9 cellular contexts compared by ENCODE assay signal in the genomic region with DNA sequence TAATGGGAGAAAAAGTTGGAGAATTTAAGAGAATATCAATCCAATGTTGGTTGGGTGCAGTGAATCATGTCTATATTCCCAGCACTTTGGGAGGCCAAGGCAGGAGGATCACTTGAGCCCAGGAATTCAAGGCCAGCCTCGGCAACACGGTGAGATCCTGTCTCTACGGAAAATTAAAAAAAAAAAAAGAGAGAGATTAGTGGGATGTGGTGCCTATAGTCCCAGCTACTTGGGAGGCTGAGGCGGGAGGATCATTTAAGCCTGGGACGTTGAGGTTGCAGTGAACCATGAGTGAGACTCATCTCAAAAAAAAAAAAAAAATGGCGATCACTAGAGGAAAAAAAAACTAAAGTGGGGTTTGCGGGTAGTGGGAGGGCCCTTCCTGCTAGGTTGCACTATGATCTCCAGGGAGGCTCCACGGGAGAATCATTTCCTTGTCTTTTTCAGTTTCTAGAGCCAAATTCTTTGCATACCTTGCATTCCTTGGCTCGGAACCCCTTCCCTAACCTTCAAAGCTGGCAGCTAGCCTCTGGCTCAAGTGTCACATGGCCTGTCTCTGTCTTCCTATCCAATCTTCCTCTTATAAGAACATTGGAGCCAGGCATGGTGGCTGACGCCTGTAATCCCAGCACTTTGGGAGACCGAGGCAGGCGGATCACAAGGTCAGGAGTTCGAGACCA. TPM values are rescaled to one million over a fixed set of nuclear protein-coding genes. Genes with fewer than 3 reads are reported as not detected.
DNase-seq lines count a peak whose midpoint lies in the region; ATAC-seq, FAIRE-seq and TF ChIP-seq lines count a peak whose summit lies in the region.
"Had no signal": no experiment of that assay in that cellular context is flagged by ENCODE, and none has a peak within 500 bp of the region (broad histone marks: within the 10 kb centered on the region; RNA-seq: fewer than 3 reads in every experiment).

No MANE protein-coding gene starts in this region.

- peak overlapping the region; percentile 90; the same call in 1 of the 2 replicates for H2AK5ac ChIP-seq in H1 (ENCODE audit: low read depth, low read length)

- H2BK5ac ChIP-seq in H1 (ENCODE audit: low read depth, low read length) = peak overlapping the region; percentile 32; the same call in 1 of the 2 replicates

- POLR2A ChIA-PET in AG04449 (lab: Yijun Ruan, JAX) (no interaction called here), H1 (lab: Charles Lee; ENCODE audit: partially characterized antibody) (interaction anchor here (0.6 to 2.7 kb wide), 5 partner anchors 10 to 190 kb away, joined by 3 to 6 read pairs (median 3); no protein-coding TSS in a partner anchor)

- TF ChIP-seq RAD21 in H1 (IDR thresholded peaks at IDR 0.05 in 1 of 2, conservative IDR thresholded peaks at IDR 0.05 in 1 of 2; ENCODE audit: low read depth in 2 of 2, low read length in 2 of 2) = no peak

- no peak for TF ChIP-seq POLR2A in H1 (IDR thresholded peaks at IDR 0.05; ENCODE audit: control extremely low read depth in 1 of 2, low read depth in 2 of 2, low read length in 2 of 2)

- H4K8ac ChIP-seq in H1 (ENCODE audit: extremely low read depth, insufficient read depth, low read length) = no peak overlapping the region

- no peak overlapping the region for H2BK15ac ChIP-seq in H1 (ENCODE audit: low read length)

- intact Hi-C loops in lower lobe of right lung (cut with DNase I) = no loop called here

- peak overlapping the region; percentile 71; the same call in 1 of the 2 replicates for H2BK12ac ChIP-seq in H1 (ENCODE audit: low read depth, low read length)

- peak in 1 of 2 experiments; percentile 79; a peak in 1 of 3 replicates for TF ChIP-seq EP300 in H1 (IDR thresholded peaks at IDR 0.05; ENCODE audit: borderline replicate concordance in 1 of 2, low read depth in 2 of 2, low read length in 2 of 2)

- H2BK120ac ChIP-seq in H1 (replicated peaks; ENCODE audit: low read depth, low read length) = no peak overlapping the region

- CTCF ChIA-PET in AG04449 (lab: Yijun Ruan, JAX) (interaction anchor here (1.1 to 2.4 kb wide), 5 partner anchors 26 to 110 kb away, joined by 6 to 10 read pairs (median 6); partner anchors contain the start of gene PPP1R13L), H1 (lab: Charles Lee; ENCODE audit: partially characterized antibody) (interaction anchor here (0.6 to 7.9 kb wide), 5 partner anchors 26 to 153 kb away, joined by 3 to 57 read pairs (median 4); partner anchors contain the start of gene PPP1R13L)

- H3K23ac ChIP-seq in H1 (ENCODE audit: insufficient read length) = no peak overlapping the region

- H3K4me3 ChIP-seq in AG04449 (ENCODE audit: low read depth, low read length) (no peak overlapping the region), H1 (ENCODE audit: extremely low read depth in 1 of 4, insufficient read depth in 2 of 4, low read depth in 3 of 4, low read length in 4 of 4) (no peak overlapping the region; a peak in 1 of 8 replicates), lower lobe of right lung (no peak overlapping the region)

- peaks cover 2% of the 10 kb centered on the region; the same call in 1 of the 2 replicates for H3K23me2 ChIP-seq in H1 (ENCODE audit: low read depth, low read length)

- H3K9ac ChIP-seq in H1 (replicated peaks in 1 of 4; ENCODE audit: extremely low read depth in 1 of 4, low read depth in 3 of 4, low read length in 3 of 4) = no peak overlapping the region

- H3K4me1 ChIP-seq in H1 (replicated peaks in 1 of 4; ENCODE audit: control insufficient read depth in 3 of 4, insufficient read depth in 4 of 4, low read length in 3 of 4) = no peaks in the 10 kb centered on the region
- peaks cover 9% of the 10 kb centered on the region for H3K4me1 ChIP-seq in lower lobe of right lung

- no peak overlapping the region for H3K56ac ChIP-seq in H1 (replicated peaks; ENCODE audit: insufficient read length, low read depth, low read length)

- H3K79me2 ChIP-seq in H1 (ENCODE audit: control insufficient read depth in 1 of 2, insufficient read depth in 2 of 2, low read length in 2 of 2) = no peaks in the 10 kb centered on the region

- DNase-seq in AG04449 (ENCODE audit: low read depth, low spot score) = peak; percentile 86
- DNase-seq in LHCN-M2 (ENCODE audit: low read depth) = peak; percentile 94
- DNase-seq in H1 (ENCODE audit: low read depth in 1 of 2, low spot score in 2 of 2) = peak in 1 of 2 experiments; percentile 60
- no peak for DNase-seq in lower lobe of right lung
- no peak for DNase-seq in midbrain (lab: John Stamatoyannopoulos, UW)
- DNase-seq in RPMI8226 = no peak

- ATAC-seq in lower lobe of right lung (peak; percentile 27 to 62), GM18498 (IDR thresholded peaks at IDR 0.05; ENCODE audit: unreplicated experiment) (no peak), GM21528 (IDR thresholded peaks at IDR 0.05; ENCODE audit: low FRiP score, unreplicated experiment) (no peak)

- no peak overlapping the region for H3K4ac ChIP-seq in H1 (replicated peaks; ENCODE audit: insufficient read length, low read depth, low read length)

- H3K79me1 ChIP-seq in H1 (ENCODE audit: low read depth, low read length) = no peaks in the 10 kb centered on the region

- H3K18ac ChIP-seq in H1 (ENCODE audit: extremely low read depth, low read length) = peak overlapping the region; percentile 78

- no peak overlapping the region for H2BK20ac ChIP-seq in H1 (ENCODE audit: low read length)

- no peak overlapping the region for H3K14ac ChIP-seq in H1 (ENCODE audit: insufficient read length)

- no peaks in the 10 kb centered on the region for H3K27me3 ChIP-seq in H1 (replicated peaks in 1 of 4; ENCODE audit: control insufficient read depth in 3 of 4, extremely low read depth in 1 of 4, insufficient read depth in 3 of 4, low read length in 3 of 4)
- no peaks in the 10 kb centered on the region for H3K27me3 ChIP-seq in lower lobe of right lung (ENCODE audit: low read depth)

- TF ChIP-seq CTCF in AG04449 (IDR thresholded peaks at IDR 0.05; ENCODE audit: insufficient read depth, low read length, missing control alignments) (no peak), H1 (IDR thresholded peaks at IDR 0.05; ENCODE audit: control extremely low read depth in 1 of 3, insufficient read depth in 1 of 3, low read depth in 1 of 3, low read length in 3 of 3) (no peak), lower lobe of right lung (IDR thresholded peaks at IDR 0.05) (no peak)

- peak overlapping the region; percentile 27 for H4K5ac ChIP-seq in H1 (ENCODE audit: insufficient read length, low read depth, low read length)

- FAIRE-seq in H1 (lab: Jason Lieb, UNC) = peak; percentile 95

- no peak overlapping the region for H4K91ac ChIP-seq in H1 (replicated peaks; ENCODE audit: insufficient read length, low read length)

- WGBS in H1 (ENCODE audit: extremely low coverage in 1 of 2, insufficient coverage in 1 of 2, insufficient read length in 1 of 2, insufficient replicate concordance in 2 of 2, low coverage in 1 of 2, low lambda C conversion rate in 2 of 2, missing lambda C conversion rate in 1 of 2), 2 experiments = 52% methylated on average over 13 of the region's 13 CpGs; no CpG with 5 or more reads in 1 of the 2 experiments

- peak overlapping the region in 1 of 2 experiments; percentile 34; a peak in 1 of 4 replicates for H3K4me2 ChIP-seq in H1 (ENCODE audit: insufficient read depth in 1 of 2, low read depth in 2 of 2, low read length in 2 of 2)

- H3K27ac ChIP-seq in H1 (ENCODE audit: low read depth, low read length) = peak overlapping the region; percentile 41; the same call in 1 of the 2 replicates
- H3K27ac ChIP-seq in lower lobe of right lung = no peak overlapping the region

- H3K9me3 ChIP-seq in H1 (ENCODE audit: insufficient read depth in 2 of 2, low read depth in 1 of 2, low read length in 1 of 2) (no peaks in the 10 kb centered on the region), lower lobe of right lung (no peaks in the 10 kb centered on the region)

- H4K20me1 ChIP-seq in H1 (replicated peaks in 1 of 2; ENCODE audit: control insufficient read depth in 1 of 2, insufficient read depth in 2 of 2, low read length in 2 of 2) = no peaks in the 10 kb centered on the region

- H2AFZ ChIP-seq in H1 (ENCODE audit: low read length) = no peak overlapping the region

- H3K36me3 ChIP-seq in H1 (ENCODE audit: control insufficient read depth in 2 of 4, insufficient read depth in 4 of 4, low read length in 3 of 4) = no peaks in the 10 kb centered on the region
- no peaks in the 10 kb centered on the region for H3K36me3 ChIP-seq in lower lobe of right lung

RNA-seq across cellular contexts. Expression of gene ERCC2, which starts 5.8 kb away (rescaled TPM):
- total RNA-seq in LHCN-M2 (2014; rRNA removed) (29.2 and 30.6 TPM in 2 replicates), lower lobe of right lung (14.0 TPM)
- polyA plus RNA-seq in LHCN-M2 (2012) = 51.0 TPM
- total RNA-seq in H1 (2021; fragmentation: NEBNext Ultra II Directional; extraction: Animal tissue kit (Norgen Biotek cat#: 25700)) = 93.4 and 107 TPM in 2 replicates
- 117 and 197 TPM in 2 replicates for polyA plus RNA-seq in H1 (2011; rRNA removed)
- polyA plus RNA-seq in H1 (2011; cell fraction: cytosol; rRNA removed) = 88.3 TPM
- polyA plus RNA-seq in H1 (2011; cell fraction: nucleus; rRNA removed) = 444 TPM
- polyA plus RNA-seq in H1 (2012, experiment 1 of 2) = 88.6 to 99.0 TPM (median 95.0 TPM) in 4 replicates
- 70.3 TPM for polyA plus RNA-seq in H1 (2012, experiment 2 of 2)
- polyA plus RNA-seq in H1 (2013, experiment 1 of 2) = 71.7 TPM
- polyA plus RNA-seq in H1 (2013, experiment 2 of 2) = 65.8 TPM
- 136 and 156 TPM in 2 replicates for polyA minus RNA-seq in H1 (2011; rRNA and poly(A)+ RNA removed)
- polyA minus RNA-seq in H1 (2011; cell fraction: cytosol; rRNA and poly(A)+ RNA removed) = 49.8 TPM
- polyA minus RNA-seq in H1 (2011; cell fraction: nucleus; rRNA and poly(A)+ RNA removed) = 65.9 TPM

RNA-seq across cellular contexts. Expression of gene PPP1R13L, which starts 28.7 kb away (rescaled TPM):
- total RNA-seq in LHCN-M2 (2014; rRNA removed) (0.64 and 0.92 TPM in 2 replicates), lower lobe of right lung (43.8 TPM)
- 3.8 TPM for polyA plus RNA-seq in LHCN-M2 (2012)
- 15.3 and 18.4 TPM in 2 replicates for total RNA-seq in H1 (2021; fragmentation: NEBNext Ultra II Directional; extraction: Animal tissue kit (Norgen Biotek cat#: 25700))
- 9.1 and 20.4 TPM in 2 replicates for polyA plus RNA-seq in H1 (2011; rRNA removed)
- 12.5 TPM for polyA plus RNA-seq in H1 (2011; cell fraction: cytosol; rRNA removed)
- polyA plus RNA-seq in H1 (2011; cell fraction: nucleus; rRNA removed) = 39.1 TPM
- polyA plus RNA-seq in H1 (2012, experiment 1 of 2) = 25.0 to 32.4 TPM (median 29.9 TPM) in 4 replicates
- polyA plus RNA-seq in H1 (2012, experiment 2 of 2) = 28.1 TPM
- 35.0 TPM for polyA plus RNA-seq in H1 (2013, experiment 1 of 2)
- polyA plus RNA-seq in H1 (2013, experiment 2 of 2) = 27.2 TPM
- 4.3 and 7.5 TPM in 2 replicates for polyA minus RNA-seq in H1 (2011; rRNA and poly(A)+ RNA removed)
- 19.8 TPM for polyA minus RNA-seq in H1 (2011; cell fraction: cytosol; rRNA and poly(A)+ RNA removed)
- 12.2 TPM for polyA minus RNA-seq in H1 (2011; cell fraction: nucleus; rRNA and poly(A)+ RNA removed)

RNA-seq across cellular contexts. Expression of gene POLR1G, which starts 30.3 kb away (rescaled TPM):
- total RNA-seq in LHCN-M2 (2014; rRNA removed) = 21.4 and 24.6 TPM in 2 replicates
- polyA plus RNA-seq in LHCN-M2 (2012) = 10.0 TPM
- total RNA-seq in H1 (2021; fragmentation: NEBNext Ultra II Directional; extraction: Animal tissue kit (Norgen Biotek cat#: 25700)) = 34.8 and 38.0 TPM in 2 replicates
- polyA plus RNA-seq in H1 (2011; rRNA removed) = 16.8 and 18.4 TPM in 2 replicates
- polyA plus RNA-seq in H1 (2011; cell fraction: cytosol; rRNA removed) = 16.6 TPM
- 10.3 TPM for polyA plus RNA-seq in H1 (2011; cell fraction: nucleus; rRNA removed)
- 20.0 to 27.9 TPM (median 23.6 TPM) in 4 replicates for polyA plus RNA-seq in H1 (2012, experiment 1 of 2)
- polyA plus RNA-seq in H1 (2012, experiment 2 of 2) = 18.3 TPM
- polyA plus RNA-seq in H1 (2013, experiment 1 of 2) = 42.2 TPM
- polyA plus RNA-seq in H1 (2013, experiment 2 of 2) = 43.6 TPM
- polyA minus RNA-seq in H1 (2011; rRNA and poly(A)+ RNA removed) = 8.2 and 8.3 TPM in 2 replicates
- 21.5 TPM for polyA minus RNA-seq in H1 (2011; cell fraction: cytosol; rRNA and poly(A)+ RNA removed)
- 14.5 TPM for polyA minus RNA-seq in H1 (2011; cell fraction: nucleus; rRNA and poly(A)+ RNA removed)
- 4.5 TPM for total RNA-seq in lower lobe of right lung

RNA-seq across cellular contexts. Expression of gene KLC3, which starts 35.6 kb away (rescaled TPM):
- total RNA-seq in LHCN-M2 (2014; rRNA removed) (not detected in 2 replicates), lower lobe of right lung (1.4 TPM)
- 0.04 TPM for polyA plus RNA-seq in LHCN-M2 (2012)
- 2.8 and 3.2 TPM in 2 replicates for total RNA-seq in H1 (2021; fragmentation: NEBNext Ultra II Directional; extraction: Animal tissue kit (Norgen Biotek cat#: 25700))
- 1.3 and 2.4 TPM in 2 replicates for polyA plus RNA-seq in H1 (2011; rRNA removed)
- 2.7 TPM for polyA plus RNA-seq in H1 (2011; cell fraction: cytosol; rRNA removed)
- polyA plus RNA-seq in H1 (2011; cell fraction: nucleus; rRNA removed) = 3.0 TPM
- 0.50 to 1.9 TPM (median 1.8 TPM) in 4 replicates for polyA plus RNA-seq in H1 (2012, experiment 1 of 2)
- polyA plus RNA-seq in H1 (2012, experiment 2 of 2) = 2.0 TPM
- 3.0 TPM for polyA plus RNA-seq in H1 (2013, experiment 1 of 2)
- polyA plus RNA-seq in H1 (2013, experiment 2 of 2) = 2.4 TPM
- 0.41 and 0.50 TPM in 2 replicates for polyA minus RNA-seq in H1 (2011; rRNA and poly(A)+ RNA removed)
- polyA minus RNA-seq in H1 (2011; cell fraction: cytosol; rRNA and poly(A)+ RNA removed) = 1.0 TPM
- 1.00 TPM for polyA minus RNA-seq in H1 (2011; cell fraction: nucleus; rRNA and poly(A)+ RNA removed)
- total RNA-seq: subcutaneous adipose tissue had no signal

RNA-seq across cellular contexts. Expression of gene ERCC1, which starts 47.5 kb away (rescaled TPM):
- total RNA-seq in LHCN-M2 (2014; rRNA removed) = 132 and 148 TPM in 2 replicates
- 136 TPM for polyA plus RNA-seq in LHCN-M2 (2012)
- 44.7 and 46.4 TPM in 2 replicates for total RNA-seq in H1 (2021; fragmentation: NEBNext Ultra II Directional; extraction: Animal tissue kit (Norgen Biotek cat#: 25700))
- 94.2 and 112 TPM in 2 replicates for polyA plus RNA-seq in H1 (2011; rRNA removed)
- polyA plus RNA-seq in H1 (2011; cell fraction: cytosol; rRNA removed) = 73.6 TPM
- polyA plus RNA-seq in H1 (2011; cell fraction: nucleus; rRNA removed) = 104 TPM
- 44.6 to 60.9 TPM (median 54.2 TPM) in 4 replicates for polyA plus RNA-seq in H1 (2012, experiment 1 of 2)
- polyA plus RNA-seq in H1 (2012, experiment 2 of 2) = 246 TPM
- polyA plus RNA-seq in H1 (2013, experiment 1 of 2) = 51.0 TPM
- 52.4 TPM for polyA plus RNA-seq in H1 (2013, experiment 2 of 2)
- polyA minus RNA-seq in H1 (2011; rRNA and poly(A)+ RNA removed) = 32.3 and 35.8 TPM in 2 replicates
- polyA minus RNA-seq in H1 (2011; cell fraction: cytosol; rRNA and poly(A)+ RNA removed) = 33.8 TPM
- polyA minus RNA-seq in H1 (2011; cell fraction: nucleus; rRNA and poly(A)+ RNA removed) = 31.2 TPM
- 41.6 TPM for total RNA-seq in lower lobe of right lung

Comparison
In these comparisons a context has a peak if more than half of its experiments do, and no peak if none do; other contexts are left out.
1. DNase-seq: peak in AG04449 (single experiment) and LHCN-M2 (single experiment); none in lower lobe of right lung (single experiment), midbrain (single experiment) and RPMI8226 (single experiment).
2. ATAC-seq: peak in lower lobe of right lung (2 of 2); none in GM18498 (single experiment) and GM21528 (single experiment).